In the genomic region with DNA sequence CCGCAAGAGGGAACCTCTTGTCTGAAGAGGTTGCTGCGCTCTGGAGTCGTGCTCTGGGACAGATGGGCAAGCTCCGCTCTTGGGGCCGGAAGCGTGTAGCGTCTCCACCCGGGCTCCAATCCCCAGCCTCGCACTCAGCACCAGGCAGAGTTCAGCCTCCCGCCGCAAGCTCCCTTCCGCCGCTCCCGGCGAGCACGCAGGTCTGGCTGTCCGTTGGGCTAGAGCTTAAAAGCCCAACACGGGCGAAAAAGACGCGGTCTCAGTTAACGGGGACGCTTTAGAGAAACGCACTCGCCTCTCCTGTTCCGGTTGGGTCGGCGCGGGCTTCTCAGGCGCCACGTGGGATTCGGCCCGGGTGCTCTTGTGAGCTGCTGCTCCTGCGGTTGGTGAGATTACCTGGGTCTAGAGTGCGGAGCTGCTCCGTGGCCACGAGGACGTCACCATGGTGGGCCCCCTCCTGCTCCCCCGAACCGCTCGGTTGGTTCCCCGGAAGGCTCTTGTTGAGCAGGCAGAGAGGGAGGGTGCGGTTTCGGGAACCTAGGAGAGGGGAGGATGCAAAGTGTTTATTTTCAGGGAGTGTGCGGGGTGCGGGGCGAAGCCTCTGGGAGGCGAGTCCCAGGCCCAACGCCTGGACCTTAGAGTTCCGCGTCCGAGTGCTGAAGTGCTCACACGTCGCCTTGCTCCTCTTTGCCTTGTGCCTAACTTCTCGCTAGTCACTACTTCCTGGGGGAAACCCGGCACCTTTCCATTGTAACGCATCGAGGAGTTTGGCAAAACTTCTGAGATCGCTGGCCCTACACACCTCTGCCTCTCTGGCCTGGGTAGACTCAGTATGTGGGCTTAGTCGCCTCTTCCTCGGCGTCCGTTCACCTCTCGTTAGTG, we compare ENCODE assay signal across 1 cellular context.
A peak's percentile ranks its signal among the peaks of the same experiment; 100 is the strongest.
TF ChIP-seq lines count a peak whose summit lies in the region.

A gene (plus strand): TSS at position 331 of the 882 bp plus-strand sequence. CDS start 112 bp downstream, at position 443.

TF ChIP-seq in HepG2, 621 proteins besides CTCF, POLR2A, EP300 and RAD21 (continued from another document and continues in another):
- TF ChIP-seq, protein P1, sequence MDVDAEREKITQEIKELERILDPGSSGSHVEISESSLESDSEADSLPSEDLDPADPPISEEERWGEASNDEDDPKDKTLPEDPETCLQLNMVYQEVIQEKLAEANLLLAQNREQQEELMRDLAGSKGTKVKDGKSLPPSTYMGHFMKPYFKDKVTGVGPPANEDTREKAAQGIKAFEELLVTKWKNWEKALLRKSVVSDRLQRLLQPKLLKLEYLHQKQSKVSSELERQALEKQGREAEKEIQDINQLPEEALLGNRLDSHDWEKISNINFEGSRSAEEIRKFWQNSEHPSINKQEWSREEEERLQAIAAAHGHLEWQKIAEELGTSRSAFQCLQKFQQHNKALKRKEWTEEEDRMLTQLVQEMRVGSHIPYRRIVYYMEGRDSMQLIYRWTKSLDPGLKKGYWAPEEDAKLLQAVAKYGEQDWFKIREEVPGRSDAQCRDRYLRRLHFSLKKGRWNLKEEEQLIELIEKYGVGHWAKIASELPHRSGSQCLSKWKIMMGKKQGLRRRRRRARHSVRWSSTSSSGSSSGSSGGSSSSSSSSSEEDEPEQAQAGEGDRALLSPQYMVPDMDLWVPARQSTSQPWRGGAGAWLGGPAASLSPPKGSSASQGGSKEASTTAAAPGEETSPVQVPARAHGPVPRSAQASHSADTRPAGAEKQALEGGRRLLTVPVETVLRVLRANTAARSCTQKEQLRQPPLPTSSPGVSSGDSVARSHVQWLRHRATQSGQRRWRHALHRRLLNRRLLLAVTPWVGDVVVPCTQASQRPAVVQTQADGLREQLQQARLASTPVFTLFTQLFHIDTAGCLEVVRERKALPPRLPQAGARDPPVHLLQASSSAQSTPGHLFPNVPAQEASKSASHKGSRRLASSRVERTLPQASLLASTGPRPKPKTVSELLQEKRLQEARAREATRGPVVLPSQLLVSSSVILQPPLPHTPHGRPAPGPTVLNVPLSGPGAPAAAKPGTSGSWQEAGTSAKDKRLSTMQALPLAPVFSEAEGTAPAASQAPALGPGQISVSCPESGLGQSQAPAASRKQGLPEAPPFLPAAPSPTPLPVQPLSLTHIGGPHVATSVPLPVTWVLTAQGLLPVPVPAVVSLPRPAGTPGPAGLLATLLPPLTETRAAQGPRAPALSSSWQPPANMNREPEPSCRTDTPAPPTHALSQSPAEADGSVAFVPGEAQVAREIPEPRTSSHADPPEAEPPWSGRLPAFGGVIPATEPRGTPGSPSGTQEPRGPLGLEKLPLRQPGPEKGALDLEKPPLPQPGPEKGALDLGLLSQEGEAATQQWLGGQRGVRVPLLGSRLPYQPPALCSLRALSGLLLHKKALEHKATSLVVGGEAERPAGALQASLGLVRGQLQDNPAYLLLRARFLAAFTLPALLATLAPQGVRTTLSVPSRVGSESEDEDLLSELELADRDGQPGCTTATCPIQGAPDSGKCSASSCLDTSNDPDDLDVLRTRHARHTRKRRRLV (CRISPR knock-in tag; IDR thresholded peaks at IDR 0.05) = 0 out of 2 replicates have a peak, but pooled peaks have one; percentile 49
- TF ChIP-seq, protein P2, sequence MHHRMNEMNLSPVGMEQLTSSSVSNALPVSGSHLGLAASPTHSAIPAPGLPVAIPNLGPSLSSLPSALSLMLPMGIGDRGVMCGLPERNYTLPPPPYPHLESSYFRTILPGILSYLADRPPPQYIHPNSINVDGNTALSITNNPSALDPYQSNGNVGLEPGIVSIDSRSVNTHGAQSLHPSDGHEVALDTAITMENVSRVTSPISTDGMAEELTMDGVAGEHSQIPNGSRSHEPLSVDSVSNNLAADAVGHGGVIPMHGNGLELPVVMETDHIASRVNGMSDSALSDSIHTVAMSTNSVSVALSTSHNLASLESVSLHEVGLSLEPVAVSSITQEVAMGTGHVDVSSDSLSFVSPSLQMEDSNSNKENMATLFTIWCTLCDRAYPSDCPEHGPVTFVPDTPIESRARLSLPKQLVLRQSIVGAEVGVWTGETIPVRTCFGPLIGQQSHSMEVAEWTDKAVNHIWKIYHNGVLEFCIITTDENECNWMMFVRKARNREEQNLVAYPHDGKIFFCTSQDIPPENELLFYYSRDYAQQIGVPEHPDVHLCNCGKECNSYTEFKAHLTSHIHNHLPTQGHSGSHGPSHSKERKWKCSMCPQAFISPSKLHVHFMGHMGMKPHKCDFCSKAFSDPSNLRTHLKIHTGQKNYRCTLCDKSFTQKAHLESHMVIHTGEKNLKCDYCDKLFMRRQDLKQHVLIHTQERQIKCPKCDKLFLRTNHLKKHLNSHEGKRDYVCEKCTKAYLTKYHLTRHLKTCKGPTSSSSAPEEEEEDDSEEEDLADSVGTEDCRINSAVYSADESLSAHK (CRISPR knock-in tag; IDR thresholded peaks at IDR 0.05; ENCODE audit: borderline replicate concordance) = peak; percentile 26; the same call in 1 of the 2 replicates
- peak; percentile 74 for TF ChIP-seq CREM (IDR thresholded peaks at IDR 0.05)
- no peak for TF ChIP-seq CREM (CRISPR knock-in tag; IDR thresholded peaks at IDR 0.05)
- peak; percentile 77 for TF ChIP-seq PPARG (CRISPR knock-in tag; conservative IDR thresholded peaks at IDR 0.05)
- TF ChIP-seq, protein P3, sequence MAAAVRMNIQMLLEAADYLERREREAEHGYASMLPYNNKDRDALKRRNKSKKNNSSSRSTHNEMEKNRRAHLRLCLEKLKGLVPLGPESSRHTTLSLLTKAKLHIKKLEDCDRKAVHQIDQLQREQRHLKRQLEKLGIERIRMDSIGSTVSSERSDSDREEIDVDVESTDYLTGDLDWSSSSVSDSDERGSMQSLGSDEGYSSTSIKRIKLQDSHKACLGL (CRISPR knock-in tag; IDR thresholded peaks at IDR 0.05) = peak; percentile 97
- TF ChIP-seq, protein P4, sequence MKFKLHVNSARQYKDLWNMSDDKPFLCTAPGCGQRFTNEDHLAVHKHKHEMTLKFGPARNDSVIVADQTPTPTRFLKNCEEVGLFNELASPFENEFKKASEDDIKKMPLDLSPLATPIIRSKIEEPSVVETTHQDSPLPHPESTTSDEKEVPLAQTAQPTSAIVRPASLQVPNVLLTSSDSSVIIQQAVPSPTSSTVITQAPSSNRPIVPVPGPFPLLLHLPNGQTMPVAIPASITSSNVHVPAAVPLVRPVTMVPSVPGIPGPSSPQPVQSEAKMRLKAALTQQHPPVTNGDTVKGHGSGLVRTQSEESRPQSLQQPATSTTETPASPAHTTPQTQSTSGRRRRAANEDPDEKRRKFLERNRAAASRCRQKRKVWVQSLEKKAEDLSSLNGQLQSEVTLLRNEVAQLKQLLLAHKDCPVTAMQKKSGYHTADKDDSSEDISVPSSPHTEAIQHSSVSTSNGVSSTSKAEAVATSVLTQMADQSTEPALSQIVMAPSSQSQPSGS (CRISPR knock-in tag; IDR thresholded peaks at IDR 0.05) = peak; percentile 92
- TF ChIP-seq RBFOX2 (IDR thresholded peaks at IDR 0.05; ENCODE audit: low read depth, low read length) = peak; percentile 92
- TF ChIP-seq ZSCAN25 (CRISPR knock-in tag; IDR thresholded peaks at IDR 0.05) = peak; percentile 43
- TF ChIP-seq, protein P5, sequence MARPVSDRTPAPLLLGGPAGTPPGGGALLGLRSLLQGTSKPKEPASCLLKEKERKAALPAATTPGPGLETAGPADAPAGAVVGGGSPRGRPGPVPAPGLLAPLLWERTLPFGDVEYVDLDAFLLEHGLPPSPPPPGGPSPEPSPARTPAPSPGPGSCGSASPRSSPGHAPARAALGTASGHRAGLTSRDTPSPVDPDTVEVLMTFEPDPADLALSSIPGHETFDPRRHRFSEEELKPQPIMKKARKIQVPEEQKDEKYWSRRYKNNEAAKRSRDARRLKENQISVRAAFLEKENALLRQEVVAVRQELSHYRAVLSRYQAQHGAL (CRISPR knock-in tag; IDR thresholded peaks at IDR 0.05; ENCODE audit: not compliant biosample characterization) = peak; percentile 86
- TF ChIP-seq ZNF747 (CRISPR knock-in tag; IDR thresholded peaks at IDR 0.05; ENCODE audit: borderline replicate concordance) = peak; percentile 96
- peak; percentile 88; the same call in 1 of the 2 replicates for TF ChIP-seq KLF15 (CRISPR knock-in tag; IDR thresholded peaks at IDR 0.05; ENCODE audit: borderline replicate concordance)
- TF ChIP-seq NCOA2 (CRISPR knock-in tag; IDR thresholded peaks at IDR 0.05) = peak; percentile 75
- TF ChIP-seq HNF4G (IDR thresholded peaks at IDR 0.05; ENCODE audit: borderline replicate concordance, low read depth, low read length) = no peak; the same call in 1 of the 2 replicates
- peak; percentile 78 for TF ChIP-seq HNF4G (CRISPR knock-in tag; IDR thresholded peaks at IDR 0.05; ENCODE audit: borderline replicate concordance, low read depth)
- TF ChIP-seq TBX3 (IDR thresholded peaks at IDR 0.05; ENCODE audit: borderline replicate concordance) = peak; percentile 37; the same call in 1 of the 2 replicates
- TF ChIP-seq, protein P6, sequence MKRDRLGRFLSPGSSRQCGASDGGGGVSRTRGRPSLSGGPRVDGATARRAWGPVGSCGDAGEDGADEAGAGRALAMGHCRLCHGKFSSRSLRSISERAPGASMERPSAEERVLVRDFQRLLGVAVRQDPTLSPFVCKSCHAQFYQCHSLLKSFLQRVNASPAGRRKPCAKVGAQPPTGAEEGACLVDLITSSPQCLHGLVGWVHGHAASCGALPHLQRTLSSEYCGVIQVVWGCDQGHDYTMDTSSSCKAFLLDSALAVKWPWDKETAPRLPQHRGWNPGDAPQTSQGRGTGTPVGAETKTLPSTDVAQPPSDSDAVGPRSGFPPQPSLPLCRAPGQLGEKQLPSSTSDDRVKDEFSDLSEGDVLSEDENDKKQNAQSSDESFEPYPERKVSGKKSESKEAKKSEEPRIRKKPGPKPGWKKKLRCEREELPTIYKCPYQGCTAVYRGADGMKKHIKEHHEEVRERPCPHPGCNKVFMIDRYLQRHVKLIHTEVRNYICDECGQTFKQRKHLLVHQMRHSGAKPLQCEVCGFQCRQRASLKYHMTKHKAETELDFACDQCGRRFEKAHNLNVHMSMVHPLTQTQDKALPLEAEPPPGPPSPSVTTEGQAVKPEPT (CRISPR knock-in tag; IDR thresholded peaks at IDR 0.05; ENCODE audit: low read depth) = peak; percentile 91; the same call in 1 of the 2 replicates
- TF ChIP-seq NFRKB (IDR thresholded peaks at IDR 0.05) = no peak
- TF ChIP-seq LCORL (IDR thresholded peaks at IDR 0.05) = no peak
- TF ChIP-seq LCORL (CRISPR knock-in tag; IDR thresholded peaks at IDR 0.05) = peak; percentile 85
- TF ChIP-seq KDM5A (IDR thresholded peaks at IDR 0.05; ENCODE audit: borderline replicate concordance, low read length) = peak; percentile 74
- peak; percentile 37 for TF ChIP-seq SKI (IDR thresholded peaks at IDR 0.05; ENCODE audit: partially characterized antibody)
- TF ChIP-seq, protein P7, sequence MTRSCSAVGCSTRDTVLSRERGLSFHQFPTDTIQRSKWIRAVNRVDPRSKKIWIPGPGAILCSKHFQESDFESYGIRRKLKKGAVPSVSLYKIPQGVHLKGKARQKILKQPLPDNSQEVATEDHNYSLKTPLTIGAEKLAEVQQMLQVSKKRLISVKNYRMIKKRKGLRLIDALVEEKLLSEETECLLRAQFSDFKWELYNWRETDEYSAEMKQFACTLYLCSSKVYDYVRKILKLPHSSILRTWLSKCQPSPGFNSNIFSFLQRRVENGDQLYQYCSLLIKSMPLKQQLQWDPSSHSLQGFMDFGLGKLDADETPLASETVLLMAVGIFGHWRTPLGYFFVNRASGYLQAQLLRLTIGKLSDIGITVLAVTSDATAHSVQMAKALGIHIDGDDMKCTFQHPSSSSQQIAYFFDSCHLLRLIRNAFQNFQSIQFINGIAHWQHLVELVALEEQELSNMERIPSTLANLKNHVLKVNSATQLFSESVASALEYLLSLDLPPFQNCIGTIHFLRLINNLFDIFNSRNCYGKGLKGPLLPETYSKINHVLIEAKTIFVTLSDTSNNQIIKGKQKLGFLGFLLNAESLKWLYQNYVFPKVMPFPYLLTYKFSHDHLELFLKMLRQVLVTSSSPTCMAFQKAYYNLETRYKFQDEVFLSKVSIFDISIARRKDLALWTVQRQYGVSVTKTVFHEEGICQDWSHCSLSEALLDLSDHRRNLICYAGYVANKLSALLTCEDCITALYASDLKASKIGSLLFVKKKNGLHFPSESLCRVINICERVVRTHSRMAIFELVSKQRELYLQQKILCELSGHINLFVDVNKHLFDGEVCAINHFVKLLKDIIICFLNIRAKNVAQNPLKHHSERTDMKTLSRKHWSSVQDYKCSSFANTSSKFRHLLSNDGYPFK (CRISPR knock-in tag; IDR thresholded peaks at IDR 0.05; ENCODE audit: borderline replicate concordance) = peak; percentile 90
- TF ChIP-seq PHF20 (CRISPR knock-in tag; IDR thresholded peaks at IDR 0.05) = peak; percentile 94
- TF ChIP-seq SP1 (IDR thresholded peaks at IDR 0.05) = no peak
- TF ChIP-seq SP1 (CRISPR knock-in tag; IDR thresholded peaks at IDR 0.05) = peak; percentile 77
- TF ChIP-seq YY1 (IDR thresholded peaks at IDR 0.05; ENCODE audit: insufficient read depth, insufficient replicate concordance, low read depth, low read length) = peak; percentile 76
- peak; percentile 100 for TF ChIP-seq MYC (CRISPR knock-in tag; IDR thresholded peaks at IDR 0.05; ENCODE audit: borderline replicate concordance)
- TF ChIP-seq YEATS4 (CRISPR knock-in tag; IDR thresholded peaks at IDR 0.05; ENCODE audit: borderline replicate concordance) = peak; percentile 100
- peak; percentile 93; the same call in 1 of the 2 replicates for TF ChIP-seq ZNF564 (CRISPR knock-in tag; IDR thresholded peaks at IDR 0.05)
- TF ChIP-seq ZNF251 (CRISPR knock-in tag; IDR thresholded peaks at IDR 0.05) = peak; percentile 90; the same call in 1 of the 2 replicates
- peak; percentile 99 for TF ChIP-seq MXD4 (CRISPR knock-in tag; IDR thresholded peaks at IDR 0.05)
- peak; percentile 94 for TF ChIP-seq TAF1 (CRISPR knock-in tag; IDR thresholded peaks at IDR 0.05)
- peak; percentile 82 for TF ChIP-seq ZNF12 (CRISPR knock-in tag; IDR thresholded peaks at IDR 0.05)
- TF ChIP-seq ZNF350 (CRISPR knock-in tag; IDR thresholded peaks at IDR 0.05; ENCODE audit: borderline replicate concordance, low read depth) = peak; percentile 99
- peak; percentile 85; the same call in 1 of the 2 replicates for TF ChIP-seq NKX3-1 (CRISPR knock-in tag; IDR thresholded peaks at IDR 0.05)
- TF ChIP-seq HNRNPL (IDR thresholded peaks at IDR 0.05; ENCODE audit: low read depth, low read length) = peak; percentile 73; the same call in 1 of the 2 replicates
- peak; percentile 86; the same call in 1 of the 2 replicates for TF ChIP-seq ZNF724P (CRISPR knock-in tag; IDR thresholded peaks at IDR 0.05; ENCODE audit: borderline replicate concordance)
- TF ChIP-seq NR2F2 (IDR thresholded peaks at IDR 0.05; ENCODE audit: borderline replicate concordance, low read depth) = peak; percentile 58; the same call in 1 of the 2 replicates
- no peak for TF ChIP-seq MTA3 (CRISPR knock-in tag; IDR thresholded peaks at IDR 0.05)
- TF ChIP-seq, protein P8, sequence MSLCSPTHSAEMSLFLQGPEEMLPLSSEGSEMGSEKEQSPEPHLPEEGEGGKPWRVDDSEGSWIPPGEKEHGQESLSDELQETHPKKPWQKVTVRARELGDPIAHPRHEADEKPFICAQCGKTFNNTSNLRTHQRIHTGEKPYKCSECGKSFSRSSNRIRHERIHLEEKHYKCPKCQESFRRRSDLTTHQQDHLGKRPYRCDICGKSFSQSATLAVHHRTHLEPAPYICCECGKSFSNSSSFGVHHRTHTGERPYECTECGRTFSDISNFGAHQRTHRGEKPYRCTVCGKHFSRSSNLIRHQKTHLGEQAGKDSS (CRISPR knock-in tag; IDR thresholded peaks at IDR 0.05; ENCODE audit: borderline replicate concordance, low read depth) = peak; percentile 99
- peak; percentile 99 for TF ChIP-seq GABPB1 (CRISPR knock-in tag; IDR thresholded peaks at IDR 0.05)
- peak; percentile 87; the same call in 1 of the 2 replicates for TF ChIP-seq ZC3H13 (CRISPR knock-in tag; IDR thresholded peaks at IDR 0.05)
- TF ChIP-seq ZFX (CRISPR knock-in tag; IDR thresholded peaks at IDR 0.05; ENCODE audit: low read depth) = peak; percentile 94
- TF ChIP-seq ZNF225 (CRISPR knock-in tag; IDR thresholded peaks at IDR 0.05) = peak; percentile 75; the same call in 1 of the 2 replicates
- TF ChIP-seq ARNT2 (CRISPR knock-in tag; IDR thresholded peaks at IDR 0.05; ENCODE audit: low read depth) = peak; percentile 93
- no peak for TF ChIP-seq NR2F1 (CRISPR knock-in tag; IDR thresholded peaks at IDR 0.05)
